16 cellular contexts compared by ENCODE assay signal in the genomic region with DNA sequence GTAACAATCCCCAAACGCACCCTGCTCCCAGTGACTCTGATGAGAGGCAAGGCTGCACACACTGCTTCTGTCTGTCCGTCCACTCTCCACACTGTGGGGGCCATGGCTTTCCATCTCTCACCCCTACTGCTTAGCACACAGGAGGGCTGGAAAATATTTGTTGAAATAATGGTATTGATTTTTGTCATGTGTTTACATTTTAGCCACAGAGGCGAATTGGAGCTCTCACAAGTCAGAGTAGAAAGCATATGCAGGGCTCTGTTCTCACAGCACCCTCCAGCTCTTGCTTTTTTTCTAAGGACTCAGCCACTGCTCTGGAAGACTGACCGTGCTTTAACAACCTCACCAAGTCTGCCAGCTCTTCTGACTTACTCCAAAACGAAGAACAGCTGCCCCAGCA.
"Had no signal": no experiment of that assay in that cellular context is flagged by ENCODE, and none has a peak within 500 bp of the region (broad histone marks: within the 10 kb centered on the region; RNA-seq: fewer than 3 reads in every experiment).

No MANE protein-coding gene starts in this region.

- DNase-seq: activated naive CD4-positive, alpha-beta T cell; activated T-cell treated with anti-CD3 and anti-CD28 coated beads for 4 hours; anterior cingulate cortex; cerebellar nuclear complex; effector memory CD4-positive, alpha-beta T cell; heart right ventricle; left colon; midbrain; stimulated activated CD4-positive, alpha-beta T cell treated with anti-CD3 and anti-CD28 coated beads, Interleukin-4, amount 100 ng/mL, for 1 hour; stimulated activated naive CD4-positive, alpha-beta T cell; T-helper 1 cell; T1000 had no signal

- H2AFZ ChIP-seq: neural progenitor cell had no signal

- H3K4me2 ChIP-seq: neural progenitor cell had no signal

- H3K27me3 ChIP-seq: gastroesophageal sphincter, heart right ventricle, neural progenitor cell had no signal

- H3K27ac ChIP-seq: gastroesophageal sphincter, heart right ventricle, neural progenitor cell had no signal

- FAIRE-seq: islet of Langerhans had no signal

- ATAC-seq: activated CD4-positive, CD25-positive, alpha-beta regulatory T cell treated with anti-CD3 and anti-CD28 coated beads, Interleukin-2, amount 50 U/mL, for 24 hours; gastroesophageal sphincter; heart right ventricle; left colon had no signal

- H3K9me3 ChIP-seq: gastroesophageal sphincter, heart right ventricle had no signal

- H3K4me1 ChIP-seq: gastroesophageal sphincter, neural progenitor cell had no signal

- H3K9ac ChIP-seq: neural progenitor cell had no signal

- H3K4me3 ChIP-seq: gastroesophageal sphincter, heart right ventricle, neural progenitor cell had no signal

- H3K36me3 ChIP-seq: gastroesophageal sphincter, heart right ventricle, neural progenitor cell had no signal
